In genomic region chr1:230713915-230714764, GRCh38 we compare ENCODE assay signal across 9 cellular contexts. TPM values are rescaled to one million over a fixed set of nuclear protein-coding genes. Genes with fewer than 3 reads are reported as not detected.
DNase-seq lines count a peak whose midpoint lies in the region; ATAC-seq, FAIRE-seq and TF ChIP-seq lines count a peak whose summit lies in the region.
"Had no signal": no experiment of that assay in that cellular context is flagged by ENCODE, and none has a peak within 500 bp of the region (broad histone marks: within the 10 kb centered on the region; RNA-seq: fewer than 3 reads in every experiment).

Gene AGT, minus strand, starts transcription at chr1:230714122. Its CDS starts 3,299 bp downstream, at chr1:230710823.

- peak within 1 kb of the TSS in 1 of 2 donors; percentile 2 for H3K27ac ChIP-seq in prostate gland

- WGBS in prostate gland = 32% methylated on average over 22 of the region's 24 CpGs

- intact Hi-C loops in prostate gland (cut with DNase I) = no loop called here

- ATAC-seq in HG03196 (IDR thresholded peaks at IDR 0.05; ENCODE audit: unreplicated experiment) = no peak
- ATAC-seq: Panc1 had no signal

- DNase-seq in Daoy (ENCODE audit: low read depth) (peak; percentile 40), RPMI7951 (ENCODE audit: low read depth) (peak; percentile 74), globus pallidus (ENCODE audit: low spot score) (peak; percentile 89), prostate gland (ENCODE audit: low spot score) (peak; percentile 71), activated gamma-delta T cell (lab: John Stamatoyannopoulos, UW) (no peak), D721Med (ENCODE audit: insufficient read length, low spot score) (no peak), NCI-H748 (lab: John Stamatoyannopoulos, UW; ENCODE audit: unreplicated experiment) (no peak)

- no peak for TF ChIP-seq POLR2A in prostate gland (IDR thresholded peaks at IDR 0.05)

- no peaks in the 10 kb centered on the region for H3K4me1 ChIP-seq in prostate gland (replicated peaks)

- TF ChIP-seq CTCF in prostate gland (IDR thresholded peaks at IDR 0.05) = no peak
- TF ChIP-seq CTCF in D721Med (IDR thresholded peaks at IDR 0.05; ENCODE audit: insufficient read depth, missing control alignments) = no peak

- H3K4me3 ChIP-seq in prostate gland = no peak within 1 kb of the TSS

- no peaks in the 10 kb centered on the region for H3K27me3 ChIP-seq in prostate gland (replicated peaks; ENCODE audit: insufficient read depth)

- H3K9me3 ChIP-seq in prostate gland = no peaks in the 10 kb centered on the region

- H3K36me3 ChIP-seq in prostate gland = no peaks in the 10 kb centered on the region

- FAIRE-seq in D721Med (lab: Jason Lieb, UNC) = no peak

RNA-seq across cellular contexts. Expression of gene AGT, which starts in this region (rescaled TPM):
- not detected in 2 replicates for total RNA-seq in Daoy (2014; rRNA removed; shearing (Covaris generic))
- not detected in 2 replicates for total RNA-seq in RPMI7951 (2014; rRNA removed; shearing (Covaris generic))
- 10 to 100 TPM in 1 of 2 donors, 1 to 10 TPM in 1; 4.7 to 12.0 TPM for total RNA-seq in prostate gland

Comparison
In these comparisons a context has a peak if more than half of its experiments do, and no peak if none do; other contexts are left out.
1. Peak in DNase-seq in Daoy; RNA of the gene not detected or under 1 TPM.
2. Peak in DNase-seq in RPMI7951; RNA of the gene not detected or under 1 TPM.
3. DNase-seq: peak in globus pallidus (single experiment) and prostate gland (single experiment); none in activated gamma-delta T cell (single experiment), D721Med (single experiment) and NCI-H748 (single experiment).